ENCODE assay signal across 10 cellular contexts in genomic region chr3:129612350-129613204, GRCh38. TPM values are rescaled to one million over a fixed set of nuclear protein-coding genes. Genes with fewer than 3 reads are reported as not detected.
DNase-seq lines count a peak whose midpoint lies in the region; ATAC-seq and TF ChIP-seq lines count a peak whose summit lies in the region.
"Had no signal": no experiment of that assay in that cellular context is flagged by ENCODE, and none has a peak within 500 bp of the region (broad histone marks: within the 10 kb centered on the region; RNA-seq: fewer than 3 reads in every experiment).

No MANE protein-coding gene starts in this region.

- TF ChIP-seq CTCF in HFFc6 (IDR thresholded peaks at IDR 0.05) (no peak), brain microvascular endothelial cell (IDR thresholded peaks at IDR 0.05; ENCODE audit: low read depth, low read length, missing control alignments) (no peak), lower lobe of right lung (IDR thresholded peaks at IDR 0.05) (no peak), transverse colon (IDR thresholded peaks at IDR 0.05) (no peak), nephron progenitor cell (IDR thresholded peaks at IDR 0.05) (no peak)

- TF ChIP-seq EP300 in transverse colon (IDR thresholded peaks at IDR 0.05; ENCODE audit: low read depth), result no peak

- H3K27me3 ChIP-seq in brain microvascular endothelial cell (replicated peaks), result no peaks in the 10 kb centered on the region
- H3K27me3 ChIP-seq in lower lobe of right lung (ENCODE audit: low read depth), result no peaks in the 10 kb centered on the region
- peaks cover under 1% of the 10 kb centered on the region for H3K27me3 ChIP-seq in transverse colon

- H3K4me3 Mint-ChIP-seq in HFFc6 (peak overlapping the region; percentile 42), nephron progenitor cell (no peak overlapping the region)

- no peaks in the 10 kb centered on the region for H3K9me3 ChIP-seq in lower lobe of right lung
- no peaks in the 10 kb centered on the region for H3K9me3 ChIP-seq in transverse colon

- H3K36me3 ChIP-seq in brain microvascular endothelial cell (replicated peaks), result no peaks in the 10 kb centered on the region
- H3K36me3 ChIP-seq in lower lobe of right lung, result no peaks in the 10 kb centered on the region
- no peaks in the 10 kb centered on the region for H3K36me3 ChIP-seq in transverse colon
- H3K36me3 ChIP-seq: cardiac muscle cell had no signal

- H3K27ac Mint-ChIP-seq in HFFc6, result peak overlapping the region; percentile 83
- no peak overlapping the region for H3K27ac Mint-ChIP-seq in nephron progenitor cell

- H3K9me3 Mint-ChIP-seq in HFFc6 (no peaks in the 10 kb centered on the region), nephron progenitor cell (no peaks in the 10 kb centered on the region)

- DNase-seq in HFFc6, result peak; percentile 43
- no peak for DNase-seq in brain microvascular endothelial cell
- no peak for DNase-seq in lower lobe of right lung
- DNase-seq in transverse colon, result no peak
- DNase-seq in occipital lobe (lab: John Stamatoyannopoulos, UW), result no peak
- DNase-seq in nephron progenitor cell, result no peak
- DNase-seq in SHP77 (lab: John Stamatoyannopoulos, UW), result no peak
- DNase-seq: Karpas-422 had no signal

- H3K4me3 ChIP-seq in brain microvascular endothelial cell (ENCODE audit: low read depth, low read length), result no peak overlapping the region
- H3K4me3 ChIP-seq in lower lobe of right lung, result no peak overlapping the region
- no peak overlapping the region for H3K4me3 ChIP-seq in transverse colon
- H3K4me3 ChIP-seq: cardiac muscle cell had no signal

- in situ Hi-C loops in brain microvascular endothelial cell (cut with HindIII; ENCODE audit: low pct_ligation_motif_present, low sequenced_read_pairs) (no loop called here), transverse colon (cut with MboI; ENCODE audit: low pct_ligation_motif_present in 1 of 4, low pct_unique_long_range_greater_than_20kb in 1 of 4, low sequenced_read_pairs in 3 of 4) (no loop called here)

- H3K4me1 ChIP-seq in lower lobe of right lung, result peaks cover 90% of the 10 kb centered on the region
- peaks cover 0 to 34% (median 15%) of the 10 kb centered on the region in 4 donors for H3K4me1 ChIP-seq in transverse colon

- H3K27me3 Mint-ChIP-seq in HFFc6 (ENCODE audit: insufficient read depth) (no peaks in the 10 kb centered on the region; the same call in 1 of the 2 replicates), nephron progenitor cell (ENCODE audit: low read depth, poor library complexity) (peaks cover 20% of the 10 kb centered on the region)

- intact Hi-C loops in lower lobe of right lung (cut with DNase I) (no loop called here), transverse colon (cut with DNase I; ENCODE audit: low total_unique reads) (no loop called here)

- H3K27ac ChIP-seq in brain microvascular endothelial cell (peak overlapping the region; percentile 31), lower lobe of right lung (peak overlapping the region; percentile 72), transverse colon (peak overlapping the region in 3 of 4 donors; percentile 17 to 43 (median 26))
- H3K27ac ChIP-seq: cardiac muscle cell had no signal

- WGBS in transverse colon (ENCODE audit: low coverage in 1 of 2), 2 donors, result 75% methylated on average over 13 of the region's 13 CpGs; no CpG with 5 or more reads in 1 of the 2 donors

- TF ChIP-seq POLR2A in transverse colon (IDR thresholded peaks at IDR 0.05), result no peak

- H3K36me3 Mint-ChIP-seq in HFFc6 (ENCODE audit: low read depth) (no peaks in the 10 kb centered on the region), nephron progenitor cell (ENCODE audit: low read depth) (no peaks in the 10 kb centered on the region)

- ATAC-seq in lower lobe of right lung (no peak), HG02610 (IDR thresholded peaks at IDR 0.05; ENCODE audit: unreplicated experiment) (no peak)

- H3K4me1 Mint-ChIP-seq in HFFc6 (ENCODE audit: low read depth) (peaks cover 75% of the 10 kb centered on the region), nephron progenitor cell (peaks cover 37% of the 10 kb centered on the region)

RNA-seq across cellular contexts. Expression of gene PLXND1, which starts 6.1 kb away (rescaled TPM):
- total RNA-seq in HFFc6 (2021; fragmentation: NEBNext Ultra II Directional; extraction: Animal tissue kit (Norgen Biotek cat#: 25700)), result 100 to 1,000 TPM in 5 of 6 experiments, 10 to 100 TPM in 1; 86.7 to 118 (median 108) TPM
- total RNA-seq in lower lobe of right lung, result 233 TPM
- 10 to 100 TPM; 26.4 to 71.8 (median 35.8) TPM for total RNA-seq in transverse colon
- total RNA-seq in occipital lobe, result 14.3 TPM
